In the genomic region with DNA sequence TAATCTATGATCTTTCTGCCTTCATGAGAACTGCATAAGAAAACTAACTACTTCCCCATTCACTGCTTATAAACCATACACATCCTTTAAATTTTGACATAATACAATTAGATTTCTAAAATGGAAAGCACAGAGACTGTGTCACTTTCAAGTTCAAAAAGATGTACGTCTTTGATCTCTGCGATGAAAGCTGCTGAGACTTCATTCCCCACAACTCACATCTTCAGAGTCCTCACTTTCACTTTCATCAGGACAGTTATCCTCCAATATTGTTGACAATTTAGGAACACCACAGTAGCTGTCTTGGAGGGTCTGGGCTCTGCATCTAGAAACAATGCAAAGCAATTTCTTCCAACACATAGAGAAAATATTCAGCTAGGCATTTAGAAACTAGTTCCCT, we compare ENCODE assay signal across 2 cellular contexts.
TF ChIP-seq lines count a peak whose summit lies in the region.

No MANE protein-coding gene starts in this region.

TF ChIP-seq in A549, 52 proteins besides CTCF, POLR2A, EP300 and RAD21 (continued from another document):
- TF ChIP-seq, protein P1, sequence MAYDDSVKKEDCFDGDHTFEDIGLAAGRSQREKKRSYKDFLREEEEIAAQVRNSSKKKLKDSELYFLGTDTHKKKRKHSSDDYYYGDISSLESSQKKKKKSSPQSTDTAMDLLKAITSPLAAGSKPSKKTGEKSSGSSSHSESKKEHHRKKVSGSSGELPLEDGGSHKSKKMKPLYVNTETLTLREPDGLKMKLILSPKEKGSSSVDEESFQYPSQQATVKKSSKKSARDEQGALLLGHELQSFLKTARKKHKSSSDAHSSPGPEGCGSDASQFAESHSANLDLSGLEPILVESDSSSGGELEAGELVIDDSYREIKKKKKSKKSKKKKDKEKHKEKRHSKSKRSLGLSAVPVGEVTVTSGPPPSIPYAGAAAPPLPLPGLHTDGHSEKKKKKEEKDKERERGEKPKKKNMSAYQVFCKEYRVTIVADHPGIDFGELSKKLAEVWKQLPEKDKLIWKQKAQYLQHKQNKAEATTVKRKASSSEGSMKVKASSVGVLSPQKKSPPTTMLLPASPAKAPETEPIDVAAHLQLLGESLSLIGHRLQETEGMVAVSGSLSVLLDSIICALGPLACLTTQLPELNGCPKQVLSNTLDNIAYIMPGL (CRISPR knock-in tag; IDR thresholded peaks at IDR 0.05; ENCODE audit: borderline replicate concordance), result no peak
- no peak for TF ChIP-seq NPAS2 (CRISPR knock-in tag; IDR thresholded peaks at IDR 0.05; ENCODE audit: borderline replicate concordance)
- TF ChIP-seq ESRRA (IDR thresholded peaks at IDR 0.05; ENCODE audit: borderline replicate concordance, low read length), result no peak
- no peak for TF ChIP-seq RARB (CRISPR knock-in tag; IDR thresholded peaks at IDR 0.05)
- no peak for TF ChIP-seq JUNB (IDR thresholded peaks at IDR 0.05)
- TF ChIP-seq KDM1A (IDR thresholded peaks at IDR 0.05; ENCODE audit: low read depth), result no peak
- no peak for TF ChIP-seq FOXS1 (CRISPR knock-in tag; IDR thresholded peaks at IDR 0.05)
- no peak for TF ChIP-seq PHF8 (IDR thresholded peaks at IDR 0.05; ENCODE audit: borderline replicate concordance, low read depth)
- no peak for TF ChIP-seq GATA3 (IDR thresholded peaks at IDR 0.05; ENCODE audit: borderline replicate concordance)

TF ChIP-seq in SK-N-SH, 30 proteins besides CTCF, POLR2A, EP300 and RAD21 (continued from another document):
- TF ChIP-seq, protein P2, sequence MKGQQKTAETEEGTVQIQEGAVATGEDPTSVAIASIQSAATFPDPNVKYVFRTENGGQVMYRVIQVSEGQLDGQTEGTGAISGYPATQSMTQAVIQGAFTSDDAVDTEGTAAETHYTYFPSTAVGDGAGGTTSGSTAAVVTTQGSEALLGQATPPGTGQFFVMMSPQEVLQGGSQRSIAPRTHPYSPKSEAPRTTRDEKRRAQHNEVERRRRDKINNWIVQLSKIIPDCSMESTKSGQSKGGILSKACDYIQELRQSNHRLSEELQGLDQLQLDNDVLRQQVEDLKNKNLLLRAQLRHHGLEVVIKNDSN (IDR thresholded peaks at IDR 0.05; ENCODE audit: borderline replicate concordance, low read depth), result no peak
- no peak for TF ChIP-seq CHD2 (IDR thresholded peaks at IDR 0.05; ENCODE audit: low read length, partially characterized antibody)
- TF ChIP-seq TCF12 (IDR thresholded peaks at IDR 0.05), result no peak
- TF ChIP-seq SMC3 (IDR thresholded peaks at IDR 0.05; ENCODE audit: low read depth, low read length), result no peak
